ENCODE assay signal across 5 cellular contexts in the genomic region with DNA sequence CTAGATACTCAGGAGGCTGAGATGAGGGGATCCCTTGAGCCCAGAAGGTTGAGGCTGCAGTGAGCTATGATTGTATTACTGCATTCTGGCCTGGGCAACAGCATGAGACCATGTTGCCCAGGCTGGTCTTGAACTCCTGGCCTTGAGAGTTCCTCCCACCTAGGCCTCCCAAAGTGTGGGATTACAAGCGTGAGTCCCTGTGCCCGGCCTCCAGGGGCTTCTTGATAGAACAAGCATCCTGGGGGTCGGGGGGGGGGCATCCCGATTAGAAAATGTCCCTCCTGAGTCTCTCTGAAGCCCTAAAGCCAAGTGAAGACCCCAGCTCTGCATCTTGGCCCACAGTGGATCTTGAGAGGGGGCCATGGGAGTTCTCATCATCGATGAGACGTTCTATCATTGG. TPM values are rescaled to one million over a fixed set of nuclear protein-coding genes. Genes with fewer than 3 reads are reported as not detected.
"Had no signal": no experiment of that assay in that cellular context is flagged by ENCODE, and none has a peak within 500 bp of the region (broad histone marks: within the 10 kb centered on the region; RNA-seq: fewer than 3 reads in every experiment).

No MANE protein-coding gene starts in this region.

- H3K27ac ChIP-seq: adrenal gland had no signal

- FAIRE-seq: RCC 7860 had no signal

- H3K36me3 ChIP-seq: adrenal gland had no signal

- DNase-seq: NCI-H2029 treated with DMSO at 0.1 percent for 48 hours had no signal

- H3K27me3 ChIP-seq: adrenal gland had no signal

- H3K9me3 ChIP-seq: adrenal gland had no signal

- H3K4me3 ChIP-seq: adrenal gland had no signal

RNA-seq across cellular contexts. Expression of gene EFHD1, which starts 22.3 kb away (rescaled TPM):
- total RNA-seq: activated B cell treated with CpG ODN at 0.5 μM for 24 hours, OCI-LY7 had no signal
